Comparison of ENCODE assay signal across 1 cellular context in the genomic region with DNA sequence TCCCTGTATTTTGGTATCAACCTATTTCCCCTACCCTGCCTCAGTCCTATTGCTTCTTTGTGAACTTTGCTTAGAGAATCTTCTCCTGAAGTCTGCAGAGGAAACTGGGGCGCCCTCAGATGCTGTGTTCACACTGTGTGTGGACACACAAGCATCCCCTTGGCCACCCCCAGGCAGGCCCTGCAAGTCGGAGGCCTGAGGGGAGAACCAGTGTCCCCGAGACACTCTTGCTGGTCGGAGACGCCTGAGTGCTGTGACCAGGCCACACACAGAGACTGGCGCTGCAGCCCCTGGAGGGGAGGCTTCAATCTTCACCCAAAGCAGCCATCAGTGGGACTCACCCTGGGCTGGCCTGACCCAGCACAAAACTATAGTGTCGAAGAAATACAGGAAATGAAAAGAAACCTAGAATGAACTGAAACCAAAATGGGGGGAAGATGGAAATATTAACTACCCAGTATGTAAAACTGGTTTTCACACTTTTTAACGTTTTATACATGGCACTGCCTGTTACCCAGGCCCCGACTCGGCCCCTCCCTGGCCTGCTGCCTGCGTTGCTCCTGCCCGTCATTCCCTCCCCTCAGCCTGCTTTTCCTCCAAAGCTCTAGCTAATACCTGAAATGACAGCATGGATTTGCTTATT.
TF ChIP-seq lines count a peak whose summit lies in the region.

No MANE protein-coding gene starts in this region.

TF ChIP-seq in GM12878, 131 proteins besides CTCF, POLR2A, EP300 and RAD21 (continued from another document):
- TF ChIP-seq, protein P1, sequence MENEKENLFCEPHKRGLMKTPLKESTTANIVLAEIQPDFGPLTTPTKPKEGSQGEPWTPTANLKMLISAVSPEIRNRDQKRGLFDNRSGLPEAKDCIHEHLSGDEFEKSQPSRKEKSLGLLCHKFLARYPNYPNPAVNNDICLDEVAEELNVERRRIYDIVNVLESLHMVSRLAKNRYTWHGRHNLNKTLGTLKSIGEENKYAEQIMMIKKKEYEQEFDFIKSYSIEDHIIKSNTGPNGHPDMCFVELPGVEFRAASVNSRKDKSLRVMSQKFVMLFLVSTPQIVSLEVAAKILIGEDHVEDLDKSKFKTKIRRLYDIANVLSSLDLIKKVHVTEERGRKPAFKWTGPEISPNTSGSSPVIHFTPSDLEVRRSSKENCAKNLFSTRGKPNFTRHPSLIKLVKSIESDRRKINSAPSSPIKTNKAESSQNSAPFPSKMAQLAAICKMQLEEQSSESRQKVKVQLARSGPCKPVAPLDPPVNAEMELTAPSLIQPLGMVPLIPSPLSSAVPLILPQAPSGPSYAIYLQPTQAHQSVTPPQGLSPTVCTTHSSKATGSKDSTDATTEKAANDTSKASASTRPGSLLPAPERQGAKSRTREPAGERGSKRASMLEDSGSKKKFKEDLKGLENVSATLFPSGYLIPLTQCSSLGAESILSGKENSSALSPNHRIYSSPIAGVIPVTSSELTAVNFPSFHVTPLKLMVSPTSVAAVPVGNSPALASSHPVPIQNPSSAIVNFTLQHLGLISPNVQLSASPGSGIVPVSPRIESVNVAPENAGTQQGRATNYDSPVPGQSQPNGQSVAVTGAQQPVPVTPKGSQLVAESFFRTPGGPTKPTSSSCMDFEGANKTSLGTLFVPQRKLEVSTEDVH (IDR thresholded peaks at IDR 0.05; ENCODE audit: low read depth, partially characterized antibody) = no peak
